Comparison of ENCODE assay signal across 34 cellular contexts in genomic region chr20:12821249-12821648, GRCh38.
"Had no signal": no experiment of that assay in that cellular context is flagged by ENCODE, and none has a peak within 500 bp of the region (broad histone marks: within the 10 kb centered on the region; RNA-seq: fewer than 3 reads in every experiment).

No MANE protein-coding gene starts in this region.

- H3K27ac Mint-ChIP-seq: activated B cell treated with CpG ODN at 0.5 μM for 24 hours; activated CD4-positive, alpha-beta memory T cell treated with anti-CD3 and anti-CD28 coated beads for 36 hours; activated CD8-positive, alpha-beta memory T cell treated with anti-CD3 and anti-CD28 coated beads, Interleukin-2, amount 10 ng/mL, durations not matched to agents 7 days and 5 days; activated naive CD4-positive, alpha-beta T cell treated with anti-CD3 and anti-CD28 coated beads, Interleukin-2, amount 10 ng/mL, durations not matched to agents 7 days and 5 days; activated naive CD8-positive, alpha-beta T cell; activated naive CD8-positive, alpha-beta T cell treated with anti-CD3 and anti-CD28 coated beads, Interleukin-2, amount 50 U/mL, for 24 hours had no signal

- H3K27ac ChIP-seq: brain microvascular endothelial cell, KMS-11, Peyer's patch, RWPE1, VCaP had no signal

- H3K4me2 ChIP-seq: KMS-11 had no signal

- H3K9me3 Mint-ChIP-seq: activated CD4-positive, alpha-beta memory T cell treated with anti-CD3 and anti-CD28 coated beads for 36 hours had no signal

- H3K27me3 ChIP-seq: brain microvascular endothelial cell, Peyer's patch had no signal

- H3K27me3 Mint-ChIP-seq: activated B cell treated with CpG ODN at 0.5 μM for 24 hours; activated CD4-positive, alpha-beta memory T cell treated with anti-CD3 and anti-CD28 coated beads for 36 hours; activated CD8-positive, alpha-beta memory T cell treated with anti-CD3 and anti-CD28 coated beads, Interleukin-2, amount 10 ng/mL, durations not matched to agents 7 days and 5 days; activated naive CD4-positive, alpha-beta T cell treated with anti-CD3 and anti-CD28 coated beads, Interleukin-2, amount 10 ng/mL, durations not matched to agents 7 days and 5 days; activated naive CD8-positive, alpha-beta T cell treated with anti-CD3 and anti-CD28 coated beads, Interleukin-2, amount 50 U/mL, for 24 hours; central memory CD8-positive, alpha-beta T cell had no signal

- H3K36me3 ChIP-seq: brain microvascular endothelial cell, Peyer's patch had no signal

- H3K4me1 Mint-ChIP-seq: activated B cell treated with CpG ODN at 0.5 μM for 24 hours; activated CD8-positive, alpha-beta memory T cell treated with anti-CD3 and anti-CD28 coated beads, Interleukin-2, amount 10 ng/mL, durations not matched to agents 7 days and 5 days; activated naive CD4-positive, alpha-beta T cell treated with anti-CD3 and anti-CD28 coated beads, Interleukin-2, amount 10 ng/mL, durations not matched to agents 7 days and 5 days; activated naive CD8-positive, alpha-beta T cell treated with anti-CD3 and anti-CD28 coated beads, Interleukin-2, amount 50 U/mL, for 24 hours; central memory CD8-positive, alpha-beta T cell had no signal

- H3K9ac ChIP-seq: KMS-11 had no signal

- H3K4me3 Mint-ChIP-seq: activated B cell treated with CpG ODN at 0.5 μM for 24 hours; activated CD4-positive, alpha-beta memory T cell treated with anti-CD3 and anti-CD28 coated beads for 36 hours; activated CD8-positive, alpha-beta memory T cell treated with anti-CD3 and anti-CD28 coated beads, Interleukin-2, amount 10 ng/mL, durations not matched to agents 7 days and 5 days; activated naive CD4-positive, alpha-beta T cell treated with anti-CD3 and anti-CD28 coated beads, Interleukin-2, amount 10 ng/mL, durations not matched to agents 7 days and 5 days; activated naive CD8-positive, alpha-beta T cell; activated naive CD8-positive, alpha-beta T cell treated with anti-CD3 and anti-CD28 coated beads, Interleukin-2, amount 50 U/mL, for 24 hours; central memory CD8-positive, alpha-beta T cell had no signal

- DNase-seq: activated B cell treated with CpG ODN at 0.5 μM for 24 hours; activated CD4-positive, alpha-beta memory T cell treated with anti-CD3 and anti-CD28 coated beads for 36 hours; activated CD4-positive, alpha-beta T cell treated with anti-CD3 and anti-CD28 coated beads for 4 hours; activated CD4-positive, alpha-beta T cell treated with anti-CD3 and anti-CD28 coated beads, Interleukin-2, amount 50 U/mL, for 1 hour; activated CD4-positive, CD25-positive, alpha-beta regulatory T cell treated with anti-CD3 and anti-CD28 coated beads, Interleukin-2, amount 50 U/mL, for 72 hours; activated CD8-positive, alpha-beta memory T cell treated with anti-CD3 and anti-CD28 coated beads for 24 hours; activated CD8-positive, alpha-beta memory T cell treated with anti-CD3 and anti-CD28 coated beads, Interleukin-2, amount 10 ng/mL, durations not matched to agents 7 days and 5 days; activated CD8-positive, alpha-beta memory T cell treated with anti-CD3 and anti-CD28 coated beads, Interleukin-2, amount 50 U/mL, for 48 hours; activated effector memory CD4-positive, alpha-beta T cell treated with Interleukin-2 at 50 U/mL for 16 hours; activated naive CD4-positive, alpha-beta T cell treated with anti-CD3 and anti-CD28 coated beads, Interleukin-2, amount 10 ng/mL, durations not matched to agents 7 days and 5 days; activated naive CD8-positive, alpha-beta T cell treated with anti-CD3 and anti-CD28 coated beads, Interleukin-2, amount 50 U/mL, for 24 hours; activated T-cell treated with anti-CD3 and anti-CD28 coated beads, Interleukin-2, amount 50 U/mL, for 48 hours; anterior cingulate cortex; brain microvascular endothelial cell; MM.1S; MV-4-11; NCI-H1092; NCI-H1436 treated with DMSO at 0.1 percent for 48 hours; NCI-H187 treated with DMSO at 0.1 percent for 48 hours; NCI-H2081; NCI-H226; NCI-H446 treated with DMSO at 0.1 percent for 48 hours; NCI-H524; Peyer's patch; SW 1271; T-helper 1 cell; T-helper 2 cell; T-helper 9 cell had no signal

- H3K4me1 ChIP-seq: Peyer's patch had no signal

- H3K4me3 ChIP-seq: Peyer's patch had no signal

- H3K36me3 Mint-ChIP-seq: activated CD4-positive, alpha-beta memory T cell treated with anti-CD3 and anti-CD28 coated beads for 36 hours; activated CD8-positive, alpha-beta memory T cell treated with anti-CD3 and anti-CD28 coated beads, Interleukin-2, amount 10 ng/mL, durations not matched to agents 7 days and 5 days; activated naive CD4-positive, alpha-beta T cell treated with anti-CD3 and anti-CD28 coated beads, Interleukin-2, amount 10 ng/mL, durations not matched to agents 7 days and 5 days; activated naive CD8-positive, alpha-beta T cell had no signal

- H3K9me3 ChIP-seq: Peyer's patch had no signal

- ATAC-seq: activated CD8-positive, alpha-beta memory T cell treated with anti-CD3 and anti-CD28 coated beads, Interleukin-2, amount 10 ng/mL, durations not matched to agents 7 days and 5 days; activated naive CD8-positive, alpha-beta T cell treated with anti-CD3 and anti-CD28 coated beads, Interleukin-2, amount 50 U/mL, for 24 hours; Right ventricle myocardium inferior had no signal
